Comparison of ENCODE assay signal across 8 cellular contexts in the genomic region with DNA sequence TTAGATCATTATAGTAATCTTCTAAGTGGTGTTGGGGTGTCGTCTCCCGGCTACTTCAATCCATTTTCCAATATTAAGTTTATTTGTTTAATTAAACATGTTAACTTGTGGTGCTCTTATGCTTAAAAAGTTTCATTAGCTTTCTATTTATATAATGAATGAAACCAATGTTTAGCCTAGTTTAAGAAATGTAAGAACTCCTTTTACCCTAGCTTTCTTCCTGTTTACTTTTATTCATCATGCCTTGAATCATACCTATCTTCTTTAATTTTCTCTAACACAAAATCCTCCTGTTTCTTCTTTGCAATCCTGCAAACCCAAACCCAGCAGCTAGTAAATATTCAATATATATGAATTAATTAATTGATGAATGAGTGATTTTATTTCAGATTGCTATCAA.
"Had no signal": no experiment of that assay in that cellular context is flagged by ENCODE, and none has a peak within 500 bp of the region (broad histone marks: within the 10 kb centered on the region; RNA-seq: fewer than 3 reads in every experiment).

No MANE protein-coding gene starts in this region.

- H3K4me3 ChIP-seq: K562 had no signal

- H3K36me3 Mint-ChIP-seq: IgD-negative memory B cell had no signal

- H3K27ac ChIP-seq: HL-60 had no signal

- DNase-seq: IMR-90, KBM-7, KG1 had no signal

- H3K4me3 Mint-ChIP-seq: IgD-negative memory B cell had no signal

- FAIRE-seq: HepG2, HTR-8/SVneo, K562 had no signal

- ATAC-seq: HepG2, K562 had no signal

- H3K27ac Mint-ChIP-seq: IgD-negative memory B cell had no signal

- H3K27me3 Mint-ChIP-seq: IgD-negative memory B cell had no signal

- H3K4me1 Mint-ChIP-seq: IgD-negative memory B cell had no signal
